20 cellular contexts compared by ENCODE assay signal in genomic region chr4:20509315-20509714, GRCh38.
"Had no signal": no experiment of that assay in that cellular context is flagged by ENCODE, and none has a peak within 500 bp of the region (broad histone marks: within the 10 kb centered on the region; RNA-seq: fewer than 3 reads in every experiment).

No MANE protein-coding gene starts in this region.

- H3K27me3 Mint-ChIP-seq: naive B cell; progenitor cell of endocrine pancreas; stimulated activated naive B cell treated with anti-CD40 and anti-IgM and Interleukin-4, amounts not matched to agents 10 μg/mL and 1 μg/mL and 100 μg/mL, for 72 hours had no signal

- DNase-seq: islet precursor cell; left ventricle myocardium inferior; mesendoderm; naive B cell; natural killer cell; ovary; right lobe of liver; stimulated activated CD4-positive, alpha-beta T cell treated with anti-CD3 and anti-CD28 coated beads, Interleukin-1b, Interleukin-23, amount 100 ng/mL, for 48 hours; stimulated activated CD4-positive, alpha-beta T cell treated with anti-CD3 and anti-CD28 coated beads, Interleukin-2, amount 100 ng/mL, for 48 hours; stimulated activated CD4-positive, alpha-beta T cell treated with anti-CD3 and anti-CD28 coated beads, Interleukin-4, amount 100 ng/mL, for 4 hours; stimulated activated CD8-positive, alpha-beta memory T cell treated with anti-CD3 and anti-CD28 coated beads, Interleukin-4, amount 100 ng/mL, for 48 hours; stimulated activated naive B cell treated with anti-CD40 and anti-IgM and Interleukin-4, amounts not matched to agents 10 μg/mL and 1 μg/mL and 100 μg/mL, for 72 hours; stimulated activated naive CD8-positive, alpha-beta T cell treated with anti-CD3 and anti-CD28 coated beads, Interleukin-15, Interleukin-2, amounts not matched to agents 100 U/mL and 50 U/mL, for 24 hours; stomach; testis; thyroid gland; transverse colon; upper lobe of left lung had no signal

- H3K9me3 Mint-ChIP-seq: mesothelial cell of epicardium, naive B cell had no signal

- H3K27ac Mint-ChIP-seq: mesothelial cell of epicardium; natural killer cell; progenitor cell of endocrine pancreas; stimulated activated naive B cell treated with anti-CD40 and anti-IgM and Interleukin-4, amounts not matched to agents 10 μg/mL and 1 μg/mL and 100 μg/mL, for 72 hours had no signal

- H3K36me3 Mint-ChIP-seq: naive B cell; natural killer cell; stimulated activated naive B cell treated with anti-CD40 and anti-IgM and Interleukin-4, amounts not matched to agents 10 μg/mL and 1 μg/mL and 100 μg/mL, for 72 hours had no signal

- H3K4me1 Mint-ChIP-seq: mesothelial cell of epicardium; naive B cell; natural killer cell; stimulated activated naive B cell treated with anti-CD40 and anti-IgM and Interleukin-4, amounts not matched to agents 10 μg/mL and 1 μg/mL and 100 μg/mL, for 72 hours had no signal

- ATAC-seq: natural killer cell; right lobe of liver; stimulated activated naive B cell treated with anti-CD40 and anti-IgM and Interleukin-4, amounts not matched to agents 10 μg/mL and 1 μg/mL and 100 μg/mL, for 72 hours; stimulated activated naive CD8-positive, alpha-beta T cell treated with anti-CD3 and anti-CD28 coated beads, Interleukin-15, Interleukin-2, amounts not matched to agents 100 U/mL and 50 U/mL, for 24 hours had no signal

- H3K4me3 Mint-ChIP-seq: mesothelial cell of epicardium; naive B cell; natural killer cell; stimulated activated naive B cell treated with anti-CD40 and anti-IgM and Interleukin-4, amounts not matched to agents 10 μg/mL and 1 μg/mL and 100 μg/mL, for 72 hours had no signal
